27 cellular contexts compared by ENCODE assay signal in genomic region chr7:146844405-146844804, GRCh38.
"Had no signal": no experiment of that assay in that cellular context is flagged by ENCODE, and none has a peak within 500 bp of the region (broad histone marks: within the 10 kb centered on the region; RNA-seq: fewer than 3 reads in every experiment).

No MANE protein-coding gene starts in this region.

- H3K36me3 ChIP-seq: stomach, suprapubic skin, thoracic aorta, thyroid gland, tibial artery, tibial nerve, transverse colon, upper lobe of left lung, upper lobe of right lung, uterus, vagina had no signal

- H3K27me3 ChIP-seq: stomach, suprapubic skin, testis, thyroid gland, tibial artery, tibial nerve, transverse colon, upper lobe of left lung, upper lobe of right lung, uterus, vagina had no signal

- H3K4me3 ChIP-seq: stomach, suprapubic skin, testis, thoracic aorta, thyroid gland, tibial artery, tibial nerve, transverse colon, upper lobe of left lung, upper lobe of right lung, uterus, vagina had no signal

- H3K9me3 ChIP-seq: suprapubic skin, testis, thoracic aorta, thyroid gland, tibial artery, transverse colon, upper lobe of left lung, upper lobe of right lung, uterus, vagina had no signal

- H3K27ac ChIP-seq: stomach, suprapubic skin, testis, thoracic aorta, thyroid gland, tibial artery, tibial nerve, transverse colon, upper lobe of left lung, upper lobe of right lung, uterus, vagina had no signal

- ATAC-seq: stimulated activated effector memory CD8-positive, alpha-beta T cell treated with anti-CD3 and anti-CD28 coated beads, Interleukin-12 subunit alpha, Interleukin-12 subunit beta, amount 100 ng/mL, for 72 hours; stimulated activated memory B cell treated with anti-CD40 and anti-IgM and Interleukin-4, amounts not matched to agents 10 μg/mL and 1 μg/mL and 100 μg/mL, for 72 hours; stimulated activated naive B cell treated with anti-CD40 and anti-IgM and Interleukin-4, amounts not matched to agents 10 μg/mL and 1 μg/mL and 100 μg/mL, for 72 hours; stimulated activated naive CD8-positive, alpha-beta T cell treated with anti-CD3 and anti-CD28 coated beads, Interleukin-15, amount 100 ng/mL, for 72 hours; stimulated activated naive CD8-positive, alpha-beta T cell treated with anti-CD3 and anti-CD28 coated beads, Interleukin-15, Interleukin-2, amounts not matched to agents 100 U/mL and 50 U/mL, for 24 hours; upper lobe of right lung had no signal

- H3K4me1 ChIP-seq: stomach, suprapubic skin, testis, thyroid gland, tibial artery, tibial nerve, transverse colon, upper lobe of left lung, upper lobe of right lung, uterus, vagina had no signal

- FAIRE-seq: urothelium cell line had no signal

- DNase-seq: stimulated activated CD4-positive, alpha-beta T cell treated with anti-CD3 and anti-CD28 coated beads, Interleukin-2, amount 100 ng/mL, for 48 hours; stimulated activated CD4-positive, alpha-beta T cell treated with anti-CD3 and anti-CD28 coated beads, Interleukin-4, amount 100 ng/mL, for 1 hour; stimulated activated CD4-positive, alpha-beta T cell treated with anti-CD3 and anti-CD28 coated beads, Interleukin-4, amount 100 ng/mL, for 24 hours; stimulated activated CD4-positive, alpha-beta T cell treated with anti-CD3 and anti-CD28 coated beads, Interleukin-4, amount 100 ng/mL, for 4 hours; stimulated activated CD8-positive, alpha-beta memory T cell treated with anti-CD3 and anti-CD28 coated beads, Interleukin-4, amount 100 ng/mL, for 48 hours; stimulated activated naive B cell treated with anti-CD40 and anti-IgM and Interleukin-4, amounts not matched to agents 10 μg/mL and 1 μg/mL and 100 μg/mL, for 72 hours; stimulated activated naive CD4-positive, alpha-beta T cell; stimulated activated naive CD4-positive, alpha-beta T cell treated with Interleukin-2 at 50 U/mL for 16 hours; stimulated activated naive CD8-positive, alpha-beta T cell treated with anti-CD3 and anti-CD28 coated beads, Interleukin-15, amount 100 ng/mL, for 72 hours; stimulated activated naive CD8-positive, alpha-beta T cell treated with anti-CD3 and anti-CD28 coated beads, Interleukin-15, Interleukin-2, amounts not matched to agents 100 U/mL and 50 U/mL, for 24 hours; stomach; substantia nigra; testis; thyroid gland; tibial artery; transverse colon; trophoblast cell; upper lobe of left lung; upper lobe of right lung; uterus had no signal
